ENCODE assay signal across 8 cellular contexts in the genomic region with DNA sequence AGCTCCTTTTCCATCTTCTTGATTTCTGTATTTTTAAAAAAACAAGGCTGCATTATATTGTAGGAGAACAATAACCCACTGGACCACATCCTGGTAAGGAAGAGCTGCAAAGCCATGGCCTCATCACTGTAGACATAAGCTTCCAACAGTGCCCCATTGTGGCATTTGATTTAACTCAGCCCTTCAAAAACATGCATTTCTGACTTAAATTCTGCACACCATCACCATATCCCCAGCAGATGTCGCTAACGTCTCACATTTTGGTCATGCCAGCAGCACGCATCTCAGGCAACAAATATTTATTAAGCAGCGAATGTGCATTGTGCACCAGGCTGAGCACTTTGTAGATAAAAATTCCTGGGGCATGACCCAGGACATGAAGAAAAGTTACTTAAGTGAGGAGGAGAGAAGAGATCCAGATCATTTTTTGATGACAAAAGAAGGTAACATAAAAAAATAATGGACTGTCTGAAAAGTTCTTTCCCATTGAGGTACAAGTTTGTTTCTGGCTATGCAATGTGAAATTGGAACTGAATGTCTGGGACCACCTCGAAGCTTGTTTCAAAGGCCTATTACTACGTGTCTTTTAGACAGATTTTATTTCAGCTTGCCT.
DNase-seq lines count a peak whose midpoint lies in the region; TF ChIP-seq lines count a peak whose summit lies in the region.

No MANE protein-coding gene starts in this region.

- peaks cover 27% of the 10 kb centered on the region for H3K36me3 ChIP-seq in DOHH2 (ENCODE audit: control insufficient read depth, low read length)
- no peaks in the 10 kb centered on the region for H3K36me3 ChIP-seq in H7 (replicated peaks; ENCODE audit: control insufficient read depth, insufficient read depth, low read length)
- no peaks in the 10 kb centered on the region for H3K36me3 ChIP-seq in SK-N-SH (replicated peaks in 1 of 2; ENCODE audit: control insufficient read depth in 1 of 2, insufficient read depth in 2 of 2, low read length in 1 of 2)
- H3K36me3 ChIP-seq in uterus = no peaks in the 10 kb centered on the region

- H3K9me2 ChIP-seq in DOHH2 (replicated peaks; ENCODE audit: control insufficient read depth, low read length) (no peaks in the 10 kb centered on the region), SK-N-SH (no peaks in the 10 kb centered on the region)

- H3K79me2 ChIP-seq in DOHH2 (ENCODE audit: control insufficient read depth, low read length) = no peaks in the 10 kb centered on the region
- H3K79me2 ChIP-seq in SK-N-SH (ENCODE audit: insufficient read depth) = no peaks in the 10 kb centered on the region

- H3K9ac ChIP-seq in SK-N-SH = no peak overlapping the region

- TF ChIP-seq CTCF in DOHH2 (IDR thresholded peaks at IDR 0.05; ENCODE audit: low read depth, low read length, poor library complexity, severe bottlenecking) (peak; percentile 73), SK-N-SH (IDR thresholded peaks at IDR 0.05) (peak; percentile 99), uterus (IDR thresholded peaks at IDR 0.05) (peak; percentile 77 to 91 (median 86))

- no peak for TF ChIP-seq EP300 in SK-N-SH (IDR thresholded peaks at IDR 0.05; ENCODE audit: borderline replicate concordance in 1 of 2, low read depth in 1 of 2, low read length in 1 of 2)

- H3K9me3 ChIP-seq in DOHH2 (ENCODE audit: control insufficient read depth, insufficient read depth, low read length) = no peaks in the 10 kb centered on the region
- no peaks in the 10 kb centered on the region for H3K9me3 ChIP-seq in SK-N-SH
- H3K9me3 ChIP-seq in uterus = no peaks in the 10 kb centered on the region

- CTCF ChIA-PET in SK-N-SH (lab: Yijun Ruan, JAX) = interaction anchor here (0.6 to 9.6 kb wide), 97 partner anchors 8 to 1339 kb away, joined by 3 to 203 read pairs (median 5); a partner anchor contains a TSS

- H4K20me1 ChIP-seq in DOHH2 (ENCODE audit: control insufficient read depth, insufficient read depth, low read depth, low read length) = peaks cover 4% of the 10 kb centered on the region; the same call in 1 of the 2 replicates
- H4K20me1 ChIP-seq in SK-N-SH (ENCODE audit: insufficient read depth) = no peaks in the 10 kb centered on the region

- POLR2A ChIA-PET in SK-N-SH (lab: Yijun Ruan, JAX) = no interaction called here

- H3K27me3 ChIP-seq in DOHH2 (ENCODE audit: control insufficient read depth, low read length) (no peaks in the 10 kb centered on the region), H7 (ENCODE audit: control insufficient read depth, insufficient read depth, low read length) (no peaks in the 10 kb centered on the region), SK-N-SH (ENCODE audit: insufficient read depth) (no peaks in the 10 kb centered on the region), uterus (no peaks in the 10 kb centered on the region)

- peaks cover 54% of the 10 kb centered on the region for H3F3A ChIP-seq in DOHH2 (ENCODE audit: control insufficient read depth, insufficient read depth)
- H3F3A ChIP-seq in SK-N-SH (replicated peaks; ENCODE audit: insufficient read depth) = no peaks in the 10 kb centered on the region

- intact Hi-C loops in posterior cingulate gyrus (cut with DNase I) = loop anchor here (1.0 to 2.0 kb wide), 3 partner anchors 146 to 379 kb away; no protein-coding TSS in a partner anchor
- intact Hi-C loops in uterus (cut with DNase I; ENCODE audit: low total_unique reads) = loop anchor here (5.0 kb wide), 1 partner anchor 377 kb away; no protein-coding TSS in a partner anchor

- WGBS in SK-N-SH (ENCODE audit: low lambda C conversion rate) = 8% methylated on average over 6 of the region's 6 CpGs

- H3K4me3 ChIP-seq in DOHH2 (ENCODE audit: low read length) (no peak overlapping the region), H7 (ENCODE audit: insufficient read depth, low read depth, low read length) (no peak overlapping the region), SK-N-SH (ENCODE audit: low read depth in 2 of 2, low read length in 1 of 2) (no peak overlapping the region; a peak in 1 of 4 replicates), uterus (no peak overlapping the region)

- TF ChIP-seq POLR2A in uterus (IDR thresholded peaks at IDR 0.05) = no peak

- DNase-seq in H7 (peak; percentile 76), NCI-H1092 (lab: John Stamatoyannopoulos, UW) (peak; percentile 68), SK-N-SH (peak; percentile 74), glomerular visceral epithelial cell (ENCODE audit: extremely low spot score) (peak; percentile 64), posterior cingulate gyrus (peak in 8 of 10 donors; percentile 61 to 95 (median 81)), uterus (peak; percentile 62 to 74)
- DNase-seq in activated naive CD4-positive, alpha-beta T cell treated with anti-CD3 and anti-CD28 coated beads, Interleukin-2, amount 50 U/mL, for 16 hours = peak; percentile 56

- H3K4me2 ChIP-seq in DOHH2 (ENCODE audit: low read length) = no peak overlapping the region
- H3K4me2 ChIP-seq in SK-N-SH = no peak overlapping the region

- H3K27ac ChIP-seq in DOHH2 (ENCODE audit: low read depth, low read length) (peak overlapping the region; percentile 17; the same call in 1 of the 2 replicates), SK-N-SH (ENCODE audit: low read depth in 2 of 2, low read length in 1 of 2) (no peak overlapping the region), uterus (no peak overlapping the region)

- TF ChIP-seq RAD21 in SK-N-SH (IDR thresholded peaks at IDR 0.05; ENCODE audit: low read length) = peak; percentile 100

- peaks cover 17% of the 10 kb centered on the region; the same call in 1 of the 2 replicates for H3K4me1 ChIP-seq in DOHH2 (ENCODE audit: control insufficient read depth, low read length)
- H3K4me1 ChIP-seq in SK-N-SH (ENCODE audit: control insufficient read depth in 1 of 2, insufficient read depth in 2 of 2, low read depth in 1 of 2, low read length in 1 of 2) = peaks cover 0 to 7% of the 10 kb centered on the region in 2 experiments; a peak in 1 of 4 replicates
- H3K4me1 ChIP-seq in uterus = no peaks in the 10 kb centered on the region

- no peak overlapping the region for H2AFZ ChIP-seq in SK-N-SH (ENCODE audit: low read depth)

TF ChIP-seq in SK-N-SH, 30 proteins besides CTCF, POLR2A, EP300 and RAD21:
- no peak for TF ChIP-seq TAF1 (IDR thresholded peaks at IDR 0.05; ENCODE audit: borderline replicate concordance, low read depth, low read length)
- TF ChIP-seq FOSL2 (IDR thresholded peaks at IDR 0.05; ENCODE audit: borderline replicate concordance, low read depth) = peak; percentile 5; the same call in 1 of the 2 replicates
- TF ChIP-seq NRF1 (IDR thresholded peaks at IDR 0.05; ENCODE audit: low read depth, low read length) = peak; percentile 26; the same call in 1 of the 2 replicates
- TF ChIP-seq, protein P1, sequence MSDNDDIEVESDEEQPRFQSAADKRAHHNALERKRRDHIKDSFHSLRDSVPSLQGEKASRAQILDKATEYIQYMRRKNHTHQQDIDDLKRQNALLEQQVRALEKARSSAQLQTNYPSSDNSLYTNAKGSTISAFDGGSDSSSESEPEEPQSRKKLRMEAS (IDR thresholded peaks at IDR 0.05; ENCODE audit: low read depth) = 0 out of 2 replicates have a peak, but pooled peaks have one; percentile 41
- TF ChIP-seq MXI1 (IDR thresholded peaks at IDR 0.05; ENCODE audit: low read depth, low read length) = no peak
- TF ChIP-seq RCOR1 (IDR thresholded peaks at IDR 0.05; ENCODE audit: low read length) = peak; percentile 27; the same call in 1 of the 2 replicates
- TF ChIP-seq SMC3 (IDR thresholded peaks at IDR 0.05; ENCODE audit: low read depth, low read length) = peak; percentile 100
- TF ChIP-seq CHD2 (IDR thresholded peaks at IDR 0.05; ENCODE audit: low read length, partially characterized antibody) = peak; percentile 59
TF ChIP-seq in SK-N-SH: peak in this region for 6.
